In genomic region chr3:47622648-47623047, GRCh38 we compare ENCODE assay signal across 17 cellular contexts. TPM values are rescaled to one million over a fixed set of nuclear protein-coding genes. Genes with fewer than 3 reads are reported as not detected.
A peak's percentile ranks its signal among the peaks of the same experiment; 100 is the strongest.
DNase-seq lines count a peak whose midpoint lies in the region; ATAC-seq and TF ChIP-seq lines count a peak whose summit lies in the region.
"Had no signal": no experiment of that assay in that cellular context is flagged by ENCODE, and none has a peak within 500 bp of the region (broad histone marks: within the 10 kb centered on the region; RNA-seq: fewer than 3 reads in every experiment).

No MANE protein-coding gene starts in this region.

- TF ChIP-seq RAD21 in liver (IDR thresholded peaks at IDR 0.05) = no peak

- intact Hi-C loops in head of caudate nucleus (cut with DNase I) = no loop called here

- no peak overlapping the region for H3K4me3 Mint-ChIP-seq in activated naive CD4-positive, alpha-beta T cell treated with anti-CD3 and anti-CD28 coated beads, Interleukin-2, amount 10 ng/mL, durations not matched to agents 7 days and 5 days
- H3K4me3 Mint-ChIP-seq in WTC11 = no peak overlapping the region
- no peak overlapping the region for H3K4me3 Mint-ChIP-seq in progenitor cell of endocrine pancreas (ENCODE audit: low read depth)
- no peak overlapping the region for H3K4me3 Mint-ChIP-seq in activated T-helper 17 cell treated with anti-CD3 and anti-CD28 coated beads, Interleukin-2, amount 50 U/mL, for 72 hours

- TF ChIP-seq CTCF in WTC11 (IDR thresholded peaks at IDR 0.05) (no peak), liver (IDR thresholded peaks at IDR 0.05; ENCODE audit: low read depth, low read length, missing input control) (no peak), progenitor cell of endocrine pancreas (IDR thresholded peaks at IDR 0.05; ENCODE audit: unreplicated experiment) (no peak)

- no peaks in the 10 kb centered on the region for H3K4me1 ChIP-seq in liver (ENCODE audit: control insufficient read depth in 4 of 4, insufficient read depth in 4 of 4, low read length in 3 of 4)

- no peaks in the 10 kb centered on the region for H3K27me3 ChIP-seq in liver (ENCODE audit: control insufficient read depth in 4 of 4, insufficient read depth in 4 of 4, low read length in 3 of 4)

- CTCF ChIA-PET in activated naive CD4-positive, alpha-beta T cell treated with anti-CD3 and anti-CD28 coated beads, Interleukin-2, amount 10 ng/mL, durations not matched to agents 7 days and 5 days (lab: Charles Lee) = no interaction called here
- CTCF ChIA-PET in WTC11 (lab: Charles Lee) = interaction anchor here (0.7 to 1.4 kb wide), 3 partner anchors 100 to 306 kb away, joined by 3 to 9 read pairs (median 3); no protein-coding TSS in a partner anchor

- peak overlapping the region; percentile 47 for H3K27ac Mint-ChIP-seq in activated naive CD4-positive, alpha-beta T cell treated with anti-CD3 and anti-CD28 coated beads, Interleukin-2, amount 10 ng/mL, durations not matched to agents 7 days and 5 days
- peak overlapping the region; percentile 45; the same call in 1 of the 2 replicates for H3K27ac Mint-ChIP-seq in WTC11
- peak overlapping the region; percentile 88 for H3K27ac Mint-ChIP-seq in progenitor cell of endocrine pancreas
- no peak overlapping the region for H3K27ac Mint-ChIP-seq in activated T-helper 17 cell treated with anti-CD3 and anti-CD28 coated beads, Interleukin-2, amount 50 U/mL, for 72 hours

- peaks cover 11% of the 10 kb centered on the region for H3K4me1 Mint-ChIP-seq in activated naive CD4-positive, alpha-beta T cell treated with anti-CD3 and anti-CD28 coated beads, Interleukin-2, amount 10 ng/mL, durations not matched to agents 7 days and 5 days
- H3K4me1 Mint-ChIP-seq in WTC11 (no peaks in the 10 kb centered on the region), progenitor cell of endocrine pancreas (ENCODE audit: low read depth) (peaks cover 7% of the 10 kb centered on the region)
- H3K4me1 Mint-ChIP-seq in activated T-helper 17 cell treated with anti-CD3 and anti-CD28 coated beads, Interleukin-2, amount 50 U/mL, for 72 hours = no peaks in the 10 kb centered on the region

- no peak for ATAC-seq in WTC11
- ATAC-seq in activated T-helper 17 cell treated with anti-CD3 and anti-CD28 coated beads, Interleukin-2, amount 50 U/mL, for 72 hours (replicated peaks) = no peak

- POLR2A ChIA-PET in WTC11 (lab: Charles Lee) = no interaction called here

- 92% methylated on average over 2 of the region's 2 CpGs for WGBS in liver

- no peak overlapping the region for H3K27ac ChIP-seq in liver (ENCODE audit: low read depth in 1 of 2, low read length in 2 of 2)
- H3K27ac ChIP-seq: KMS-11, PC-9 had no signal

- no peak for DNase-seq in activated naive CD4-positive, alpha-beta T cell treated with anti-CD3 and anti-CD28 coated beads, Interleukin-2, amount 10 ng/mL, durations not matched to agents 7 days and 5 days
- DNase-seq in activated naive CD4-positive, alpha-beta T cell treated with anti-CD3 and anti-CD28 coated beads, Interleukin-2, amount 50 U/mL, for 16 hours = no peak
- DNase-seq in WTC11 (ENCODE audit: low spot score) (no peak), progenitor cell of endocrine pancreas (ENCODE audit: low spot score, unreplicated experiment) (no peak), head of caudate nucleus (no peak)
- DNase-seq: C1 segment of cervical spinal cord, COR-L47, DMS153, H7, NCI-H1092, NCI-H146, NCI-H2081, NCI-H510A, PC-9 had no signal

- no peaks in the 10 kb centered on the region for H3K9me3 ChIP-seq in liver (ENCODE audit: control insufficient read depth in 4 of 4, low read length in 3 of 4)

- H3K4me3 ChIP-seq in liver (ENCODE audit: low read depth in 1 of 3, low read length in 3 of 3) = no peak overlapping the region
- H3K4me3 ChIP-seq: PC-9 had no signal

- H3K36me3 ChIP-seq in liver (ENCODE audit: control insufficient read depth in 4 of 4, insufficient read depth in 3 of 4, low read depth in 1 of 4, low read length in 3 of 4) = peaks cover 7 to 44% (median 23%) of the 10 kb centered on the region in 4 donors

- no peaks in the 10 kb centered on the region for H3K9me3 Mint-ChIP-seq in activated naive CD4-positive, alpha-beta T cell treated with anti-CD3 and anti-CD28 coated beads, Interleukin-2, amount 10 ng/mL, durations not matched to agents 7 days and 5 days
- H3K9me3 Mint-ChIP-seq in WTC11 (no peaks in the 10 kb centered on the region), progenitor cell of endocrine pancreas (ENCODE audit: low read depth) (no peaks in the 10 kb centered on the region)
- H3K9me3 Mint-ChIP-seq in activated T-helper 17 cell treated with anti-CD3 and anti-CD28 coated beads, Interleukin-2, amount 50 U/mL, for 72 hours = no peaks in the 10 kb centered on the region

- H3K27me3 Mint-ChIP-seq in activated naive CD4-positive, alpha-beta T cell treated with anti-CD3 and anti-CD28 coated beads, Interleukin-2, amount 10 ng/mL, durations not matched to agents 7 days and 5 days = no peaks in the 10 kb centered on the region
- H3K27me3 Mint-ChIP-seq in WTC11 (ENCODE audit: low read depth) (no peaks in the 10 kb centered on the region), progenitor cell of endocrine pancreas (no peaks in the 10 kb centered on the region)
- no peaks in the 10 kb centered on the region for H3K27me3 Mint-ChIP-seq in activated T-helper 17 cell treated with anti-CD3 and anti-CD28 coated beads, Interleukin-2, amount 50 U/mL, for 72 hours

- no peak overlapping the region for H3K9ac ChIP-seq in liver (ENCODE audit: low read depth in 1 of 2, low read length in 2 of 2)
- H3K9ac ChIP-seq: KMS-11 had no signal

- H3K36me3 Mint-ChIP-seq in activated naive CD4-positive, alpha-beta T cell treated with anti-CD3 and anti-CD28 coated beads, Interleukin-2, amount 10 ng/mL, durations not matched to agents 7 days and 5 days = peaks cover 47% of the 10 kb centered on the region
- peaks cover 64% of the 10 kb centered on the region for H3K36me3 Mint-ChIP-seq in WTC11
- peaks cover 39% of the 10 kb centered on the region for H3K36me3 Mint-ChIP-seq in progenitor cell of endocrine pancreas (ENCODE audit: insufficient read depth)
- H3K36me3 Mint-ChIP-seq in activated T-helper 17 cell treated with anti-CD3 and anti-CD28 coated beads, Interleukin-2, amount 50 U/mL, for 72 hours (ENCODE audit: low read depth) = peaks cover 23% of the 10 kb centered on the region

TF ChIP-seq in WTC11, 78 proteins besides CTCF, POLR2A, EP300 and RAD21:
- no peak for TF ChIP-seq SP1 (CRISPR knock-in tag; conservative IDR thresholded peaks at IDR 0.05)

TF ChIP-seq in liver, 16 proteins besides CTCF, POLR2A, EP300 and RAD21:
- TF ChIP-seq HNF4G (IDR thresholded peaks at IDR 0.05) = no peak
- TF ChIP-seq MAX (IDR thresholded peaks at IDR 0.05) = no peak
- TF ChIP-seq SP1 (IDR thresholded peaks at IDR 0.05) = peak; percentile 19
- TF ChIP-seq HNF4A (conservative IDR thresholded peaks at IDR 0.05) = peak; percentile 25 to 39
- no peak for TF ChIP-seq GABPA (IDR thresholded peaks at IDR 0.05 in 1 of 2, conservative IDR thresholded peaks at IDR 0.05 in 1 of 2)
- no peak for TF ChIP-seq ATF3 (IDR thresholded peaks at IDR 0.05)
TF ChIP-seq in liver: peak in this region for 2.

RNA-seq across cellular contexts. Expression of gene CSPG5, which starts 44.0 kb away (rescaled TPM):
- total RNA-seq in WTC11 (2021) = 3.3 to 4.4 TPM (median 3.7 TPM) in 3 replicates
- total RNA-seq in liver = under 1 TPM; 0.25 to 0.33 TPM
- polyA plus RNA-seq in liver = under 1 TPM in 1 of 2 donors, not detected in 1; 0.42 TPM
- 1.7 and 2.5 TPM in 2 replicates for total RNA-seq in progenitor cell of endocrine pancreas
- under 1 TPM; 0.79 to 0.91 TPM for total RNA-seq in activated T-helper 17 cell treated with anti-CD3 and anti-CD28 coated beads, Interleukin-2, amount 50 U/mL, for 72 hours
